Comparison of ENCODE assay signal across 1 cellular context in the genomic region with DNA sequence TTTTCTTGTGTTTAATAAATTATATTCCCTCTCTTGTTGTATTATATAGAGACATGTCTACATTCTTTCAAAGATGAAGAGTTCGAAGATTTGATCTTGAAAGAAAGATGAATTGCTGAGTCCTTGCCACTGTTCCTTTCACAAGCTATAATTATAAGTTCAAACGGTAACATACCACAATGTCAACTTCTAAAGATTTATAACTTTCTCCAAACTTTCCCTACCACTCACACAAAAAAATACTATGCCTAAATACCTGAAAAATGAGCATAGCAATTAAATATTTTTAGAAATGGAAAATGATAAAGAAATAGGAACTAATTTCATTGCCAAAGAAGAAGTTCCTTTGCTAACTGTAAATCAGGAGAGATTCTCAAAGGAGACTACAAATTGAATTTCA.
TF ChIP-seq lines count a peak whose summit lies in the region.

No MANE protein-coding gene starts in this region.

TF ChIP-seq in GM12878, 131 proteins besides CTCF, POLR2A, EP300 and RAD21:
- TF ChIP-seq NR2C2 (IDR thresholded peaks at IDR 0.05; ENCODE audit: borderline replicate concordance, control insufficient read depth, insufficient read length, low read depth) (no peak), NFXL1 (IDR thresholded peaks at IDR 0.05; ENCODE audit: borderline replicate concordance) (peak; percentile 89)
